3 cellular contexts compared by ENCODE assay signal in genomic region chr7:56348311-56348710, GRCh38.
A peak's percentile ranks its signal among the peaks of the same experiment; 100 is the strongest.
DNase-seq lines count a peak whose midpoint lies in the region; ATAC-seq and TF ChIP-seq lines count a peak whose summit lies in the region.
"Not testable (repeated sequence)": the region's sequence is repeated elsewhere in the genome, so short reads cannot be mapped to it uniquely, and the experiment has no call there.

No MANE protein-coding gene starts in this region.

- not testable (repeated sequence) for H3K36me3 ChIP-seq in mucosa of descending colon (ENCODE audit: low read depth); spleen

- not testable (repeated sequence) for TF ChIP-seq CTCF in mucosa of descending colon (IDR thresholded peaks at IDR 0.05); spleen (IDR thresholded peaks at IDR 0.05 in 8 of 11, conservative IDR thresholded peaks at IDR 0.05 in 3 of 11)

- H3K4me1 ChIP-seq in mucosa of descending colon (ENCODE audit: low read depth); spleen: not testable (repeated sequence)

- H3K9me3 ChIP-seq in mucosa of descending colon (peaks cover 19% of the 10 kb centered on the region), spleen (peaks cover 0 to 33% (median 3%) of the 10 kb centered on the region in 8 donors)

- not testable (repeated sequence) for TF ChIP-seq POLR2A in spleen (IDR thresholded peaks at IDR 0.05)

- WGBS in spleen, 5 donors, result 71 to 91% (median 86%) methylated on average over 5 to 7 of the region's 7 CpGs

- DNase-seq in DMS 273 (lab: John Stamatoyannopoulos, UW; ENCODE audit: unreplicated experiment), result peak; percentile 20
- DNase-seq in mucosa of descending colon, result not testable (repeated sequence)
- peak; percentile 29 for DNase-seq in spleen

- H3K27me3 ChIP-seq in spleen (replicated peaks in 1 of 7), result not testable (repeated sequence)

- not testable (repeated sequence) for H3K4me3 ChIP-seq in mucosa of descending colon, spleen

- ATAC-seq in mucosa of descending colon, result peak; percentile 19

- intact Hi-C loops in mucosa of descending colon (cut with DNase I, micrococcal nuclease); spleen (cut with DNase I; ENCODE audit: low total_unique reads): not testable (repeated sequence)

- not testable (repeated sequence) for H3K27ac ChIP-seq in spleen
